18 cellular contexts compared by ENCODE assay signal in genomic region chr17:10398352-10398751, GRCh38. TPM values are rescaled to one million over a fixed set of nuclear protein-coding genes. Genes with fewer than 3 reads are reported as not detected.
DNase-seq lines count a peak whose midpoint lies in the region; TF ChIP-seq lines count a peak whose summit lies in the region.
"Had no signal": no experiment of that assay in that cellular context is flagged by ENCODE, and none has a peak within 500 bp of the region (broad histone marks: within the 10 kb centered on the region; RNA-seq: fewer than 3 reads in every experiment).

No MANE protein-coding gene starts in this region.

- no peaks in the 10 kb centered on the region for H3K9me2 ChIP-seq in MM.1S (replicated peaks; ENCODE audit: insufficient read depth, low read length)

- H3K4me2 ChIP-seq in neural progenitor cell (no peak overlapping the region), MM.1S (ENCODE audit: low read depth, low read length) (no peak overlapping the region)
- H3K4me2 ChIP-seq: PC-9 had no signal

- H3K27me3 ChIP-seq in neural progenitor cell (no peaks in the 10 kb centered on the region), MM.1S (replicated peaks; ENCODE audit: insufficient read depth, low read length) (no peaks in the 10 kb centered on the region), adrenal gland (no peaks in the 10 kb centered on the region)

- no peak for TF ChIP-seq POLR2A in NB4 (IDR thresholded peaks at IDR 0.05; ENCODE audit: extremely low read depth, insufficient read length)
- TF ChIP-seq POLR2A in adrenal gland (IDR thresholded peaks at IDR 0.05), result no peak

- H3K27ac ChIP-seq in neural progenitor cell (no peak overlapping the region), MM.1S (ENCODE audit: low read length) (no peak overlapping the region), adrenal gland (no peak overlapping the region)
- H3K27ac ChIP-seq: PC-9, RWPE1 had no signal

- no peak overlapping the region for H3K4me3 ChIP-seq in NB4 (ENCODE audit: low read depth, low read length)
- no peak overlapping the region for H3K4me3 ChIP-seq in neural progenitor cell
- H3K4me3 ChIP-seq in MM.1S (ENCODE audit: low read length), result no peak overlapping the region
- H3K4me3 ChIP-seq in adrenal gland, result no peak overlapping the region
- H3K4me3 ChIP-seq: HAP-1, PC-9 had no signal

- H3K9ac ChIP-seq in neural progenitor cell, result no peak overlapping the region
- no peak overlapping the region for H3K9ac ChIP-seq in MM.1S (ENCODE audit: low read length)

- H3F3A ChIP-seq in neural progenitor cell (ENCODE audit: low read depth), result no peaks in the 10 kb centered on the region
- no peaks in the 10 kb centered on the region for H3F3A ChIP-seq in MM.1S (ENCODE audit: insufficient read depth, low read length)

- H3K4me1 ChIP-seq in neural progenitor cell, result no peaks in the 10 kb centered on the region
- H3K4me1 ChIP-seq in MM.1S (ENCODE audit: low read length), result no peaks in the 10 kb centered on the region
- H3K4me1 ChIP-seq in adrenal gland (replicated peaks in 1 of 2), result no peaks in the 10 kb centered on the region
- H3K4me1 ChIP-seq: HAP-1 had no signal

- H3K4me1 Mint-ChIP-seq in glutamatergic neuron (ENCODE audit: low read depth, unreplicated experiment) (peaks cover 22% of the 10 kb centered on the region), neural progenitor cell (no peaks in the 10 kb centered on the region)

- DNase-seq in ELF-1 (ENCODE audit: low read depth, low spot score) (peak; percentile 28), NB4 (ENCODE audit: low read depth) (peak; percentile 9), glutamatergic neuron (peak; percentile 34), neural progenitor cell (ENCODE audit: low spot score) (peak; percentile 25), NCI-H1105 treated with DMSO at 0.1 percent for 48 hours (lab: John Stamatoyannopoulos, UW) (no peak), MM.1S (no peak), adrenal gland (no peak), NCI-H526 (lab: John Stamatoyannopoulos, UW) (no peak)
- DNase-seq: DMS79 treated with DMSO at 0.1 percent for 48 hours, GF-D8, NCI-H1417 treated with DMSO at 0.1 percent for 48 hours, NCI-H187 treated with DMSO at 0.1 percent for 48 hours, NCI-H226, PC-9 had no signal

- H3K27me3 Mint-ChIP-seq in glutamatergic neuron (ENCODE audit: unreplicated experiment), result peaks cover 8% of the 10 kb centered on the region
- no peaks in the 10 kb centered on the region for H3K27me3 Mint-ChIP-seq in neural progenitor cell (ENCODE audit: insufficient read depth, low read depth)

- 76 to 96% (median 87%) methylated on average over 9 of the region's 9 CpGs for WGBS in adrenal gland, 4 donors

- H3K36me3 Mint-ChIP-seq in glutamatergic neuron (ENCODE audit: unreplicated experiment) (no peaks in the 10 kb centered on the region), neural progenitor cell (no peaks in the 10 kb centered on the region)

- H4K20me1 ChIP-seq in neural progenitor cell (ENCODE audit: low read depth), result no peaks in the 10 kb centered on the region
- H4K20me1 ChIP-seq in MM.1S (ENCODE audit: insufficient read depth, low read length), result no peaks in the 10 kb centered on the region

- intact Hi-C loops in adrenal gland (cut with DNase I), result no loop called here

- no peaks in the 10 kb centered on the region for H3K9me3 ChIP-seq in neural progenitor cell (ENCODE audit: low read depth)
- H3K9me3 ChIP-seq in MM.1S (replicated peaks; ENCODE audit: insufficient read depth, low read length), result no peaks in the 10 kb centered on the region
- H3K9me3 ChIP-seq in adrenal gland (replicated peaks in 1 of 3), result no peaks in the 10 kb centered on the region
- H3K9me3 ChIP-seq: HAP-1 had no signal

- peak; percentile 35 for TF ChIP-seq CTCF in NB4 (IDR thresholded peaks at IDR 0.05; ENCODE audit: low read depth, low read length)
- TF ChIP-seq CTCF in glutamatergic neuron (IDR thresholded peaks at IDR 0.05; ENCODE audit: partially characterized antibody, unreplicated experiment), result no peak
- TF ChIP-seq CTCF in neural progenitor cell (IDR thresholded peaks at IDR 0.05), result peak; percentile 46
- TF ChIP-seq CTCF in MM.1S (IDR thresholded peaks at IDR 0.05; ENCODE audit: low read length), result no peak
- no peak for TF ChIP-seq CTCF in adrenal gland (IDR thresholded peaks at IDR 0.05)

- peaks cover 14% of the 10 kb centered on the region for H3K9me3 Mint-ChIP-seq in glutamatergic neuron (ENCODE audit: unreplicated experiment)
- no peaks in the 10 kb centered on the region for H3K9me3 Mint-ChIP-seq in neural progenitor cell
- H3K9me3 Mint-ChIP-seq: T-helper 1 cell treated with Interleukin-12 subunit alpha and Interleukin-12 subunit beta and Interleukin-4 antibody, amounts not matched to agents 30 μg/mL and 1 μg/mL, for 36 hours had no signal

- H3K36me3 ChIP-seq in neural progenitor cell (no peaks in the 10 kb centered on the region), MM.1S (replicated peaks; ENCODE audit: insufficient read depth, low read length) (no peaks in the 10 kb centered on the region), adrenal gland (replicated peaks in 1 of 2) (no peaks in the 10 kb centered on the region)
- H3K36me3 ChIP-seq: HAP-1 had no signal

- no peaks in the 10 kb centered on the region for H3K79me2 ChIP-seq in neural progenitor cell (ENCODE audit: low read depth)
- H3K79me2 ChIP-seq in MM.1S (ENCODE audit: low read length), result no peaks in the 10 kb centered on the region

- H3K4me3 Mint-ChIP-seq in glutamatergic neuron (ENCODE audit: unreplicated experiment) (no peak overlapping the region), neural progenitor cell (no peak overlapping the region)
- H3K4me3 Mint-ChIP-seq: T-helper 1 cell treated with Interleukin-12 subunit alpha and Interleukin-12 subunit beta and Interleukin-4 antibody, amounts not matched to agents 30 μg/mL and 1 μg/mL, for 36 hours had no signal

- H2AFZ ChIP-seq in neural progenitor cell (replicated peaks), result no peak overlapping the region
- no peak overlapping the region for H2AFZ ChIP-seq in MM.1S (ENCODE audit: low read length)
- H2AFZ ChIP-seq: PC-9 had no signal

- H3K27ac Mint-ChIP-seq in glutamatergic neuron (ENCODE audit: unreplicated experiment) (no peak overlapping the region), neural progenitor cell (no peak overlapping the region)
- H3K27ac Mint-ChIP-seq: T-helper 1 cell treated with Interleukin-12 subunit alpha and Interleukin-12 subunit beta and Interleukin-4 antibody, amounts not matched to agents 30 μg/mL and 1 μg/mL, for 36 hours had no signal

RNA-seq across cellular contexts. Expression of gene MYH8, which starts 23.4 kb away (rescaled TPM):
- total RNA-seq in glutamatergic neuron (ENCODE audit: unreplicated experiment) (0.96 TPM), neural progenitor cell (ENCODE audit: low replicate concordance) (not detected in 2 replicates), adrenal gland (not detected)
- not detected for polyA plus RNA-seq in adrenal gland
- total RNA-seq: PC-9 had no signal
- polyA plus RNA-seq: AG04450 had no signal

RNA-seq across cellular contexts. Expression of gene MYH13, which starts 25.5 kb away (rescaled TPM):
- total RNA-seq in glutamatergic neuron (ENCODE audit: unreplicated experiment) (not detected), neural progenitor cell (ENCODE audit: low replicate concordance) (not detected in 2 replicates), adrenal gland (not detected)
- not detected for polyA plus RNA-seq in adrenal gland
- total RNA-seq: PC-9 had no signal
- polyA plus RNA-seq: AG04450 had no signal

Comparison
In these comparisons a context has a peak if more than half of its experiments do, and no peak if none do; other contexts are left out.
1. DNase-seq: peak in ELF-1 (single experiment), NB4 (single experiment), glutamatergic neuron (single experiment) and neural progenitor cell (single experiment); none in NCI-H1105 treated with DMSO at 0.1 percent for 48 hours (single experiment), MM.1S (single experiment), adrenal gland (0 of 7) and NCI-H526 (0 of 2).
2. CTCF ChIP-seq: peak in NB4 (single experiment) and neural progenitor cell (single experiment); none in glutamatergic neuron (single experiment), MM.1S (single experiment) and adrenal gland (0 of 6).